In genomic region chr2:43448822-43449110, GRCh38 we compare ENCODE assay signal across 13 cellular contexts.
"Had no signal": no experiment of that assay in that cellular context is flagged by ENCODE, and none has a peak within 500 bp of the region (broad histone marks: within the 10 kb centered on the region; RNA-seq: fewer than 3 reads in every experiment).

No MANE protein-coding gene starts in this region.

- H3K4me3 Mint-ChIP-seq: activated B cell treated with CpG ODN at 0.5 μM for 24 hours; activated CD4-positive, alpha-beta T cell treated with anti-CD3 and anti-CD28 coated beads, Interleukin-2, amount 10 ng/mL, durations not matched to agents 7 days and 5 days; activated naive CD4-positive, alpha-beta T cell treated with anti-CD3 and anti-CD28 coated beads, Interleukin-2, amount 50 U/mL, for 24 hours; brain; nephron progenitor cell; T-helper 1 cell treated with Interleukin-12 subunit alpha and Interleukin-12 subunit beta and Interleukin-4 antibody, amounts not matched to agents 30 μg/mL and 1 μg/mL, for 36 hours had no signal

- DNase-seq: activated B cell treated with CpG ODN at 0.5 μM for 24 hours; activated CD4-positive, alpha-beta T cell treated with anti-CD3 and anti-CD28 coated beads, Interleukin-2, amount 10 ng/mL, durations not matched to agents 7 days and 5 days; amniotic stem cell; dermis blood vessel endothelial cell; hippocampal formation; nephron progenitor cell; stimulated activated CD4-positive, alpha-beta T cell treated with anti-CD3 and anti-CD28 coated beads, Interleukin-4, amount 100 ng/mL, for 4 hours had no signal

- H3K27me3 ChIP-seq: vagina had no signal

- H3K4me3 ChIP-seq: skin epidermis, vagina had no signal

- H3K27me3 Mint-ChIP-seq: activated B cell treated with CpG ODN at 0.5 μM for 24 hours; activated CD4-positive, alpha-beta T cell treated with anti-CD3 and anti-CD28 coated beads, Interleukin-2, amount 10 ng/mL, durations not matched to agents 7 days and 5 days; activated naive CD4-positive, alpha-beta T cell treated with anti-CD3 and anti-CD28 coated beads, Interleukin-2, amount 50 U/mL, for 24 hours had no signal

- H3K36me3 ChIP-seq: vagina had no signal

- H3K9me3 ChIP-seq: vagina had no signal

- H3K4me1 Mint-ChIP-seq: activated B cell treated with CpG ODN at 0.5 μM for 24 hours had no signal

- H3K27ac Mint-ChIP-seq: activated B cell treated with CpG ODN at 0.5 μM for 24 hours; activated CD4-positive, alpha-beta T cell treated with anti-CD3 and anti-CD28 coated beads, Interleukin-2, amount 10 ng/mL, durations not matched to agents 7 days and 5 days; activated naive CD4-positive, alpha-beta T cell treated with anti-CD3 and anti-CD28 coated beads, Interleukin-2, amount 50 U/mL, for 24 hours; nephron progenitor cell; T-helper 1 cell treated with Interleukin-12 subunit alpha and Interleukin-12 subunit beta and Interleukin-4 antibody, amounts not matched to agents 30 μg/mL and 1 μg/mL, for 36 hours had no signal

- H3K9me3 Mint-ChIP-seq: activated naive CD4-positive, alpha-beta T cell treated with anti-CD3 and anti-CD28 coated beads, Interleukin-2, amount 50 U/mL, for 24 hours; T-helper 1 cell treated with Interleukin-12 subunit alpha and Interleukin-12 subunit beta and Interleukin-4 antibody, amounts not matched to agents 30 μg/mL and 1 μg/mL, for 36 hours had no signal

- ATAC-seq: esophagus mucosa had no signal

- H3K27ac ChIP-seq: skin epidermis, vagina had no signal
